18 cellular contexts compared by ENCODE assay signal in the genomic region with DNA sequence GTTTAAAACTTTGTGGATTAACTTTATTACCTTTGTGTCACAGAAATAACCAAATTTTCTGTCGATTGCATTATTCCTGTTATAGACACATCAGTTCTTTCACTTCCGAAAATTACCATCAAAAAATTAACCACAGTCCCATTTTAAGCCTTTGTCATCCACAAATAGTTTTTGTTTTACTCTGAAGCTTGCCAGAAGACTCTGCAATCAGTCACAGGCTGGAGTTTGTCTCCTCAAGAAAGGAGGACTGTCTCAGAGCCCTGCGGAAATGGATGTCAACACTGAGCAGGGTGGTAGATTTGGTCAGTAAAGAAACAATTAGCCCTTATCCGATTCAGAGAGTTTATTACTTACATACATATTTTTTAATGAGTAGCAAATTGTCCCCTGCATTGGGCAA. TPM values are rescaled to one million over a fixed set of nuclear protein-coding genes. Genes with fewer than 3 reads are reported as not detected.
DNase-seq lines count a peak whose midpoint lies in the region; ATAC-seq and TF ChIP-seq lines count a peak whose summit lies in the region.
"Had no signal": no experiment of that assay in that cellular context is flagged by ENCODE, and none has a peak within 500 bp of the region (broad histone marks: within the 10 kb centered on the region; RNA-seq: fewer than 3 reads in every experiment).

No MANE protein-coding gene starts in this region.

- ATAC-seq in GM18867 (IDR thresholded peaks at IDR 0.05; ENCODE audit: unreplicated experiment) (peak; percentile 75), HG02610 (IDR thresholded peaks at IDR 0.05; ENCODE audit: unreplicated experiment) (peak; percentile 72), HG03469 (IDR thresholded peaks at IDR 0.05; ENCODE audit: unreplicated experiment) (peak; percentile 74)
- ATAC-seq: natural killer cell treated with Interleukin-12 subunit alpha and Interleukin-12 subunit beta and Interleukin-15 and Interleukin-18, amount 100 ng/mL, for 72 hours had no signal

- TF ChIP-seq CTCF in fibroblast of pulmonary artery (IDR thresholded peaks at IDR 0.05; ENCODE audit: low read length, missing control alignments) = no peak

- in situ Hi-C loops in G401 (cut with HindIII; ENCODE audit: low sequenced_read_pairs) = no loop called here

- H3K4me3 ChIP-seq in fibroblast of pulmonary artery (replicated peaks; ENCODE audit: low read depth, low read length) = no peak overlapping the region
- H3K4me3 ChIP-seq: cardiac muscle cell, lung, right atrium auricular region had no signal

- DNase-seq in fibroblast of pulmonary artery (ENCODE audit: low read depth) = peak; percentile 43
- DNase-seq in UCSD-AML1 (lab: John Stamatoyannopoulos, UW; ENCODE audit: unreplicated experiment) = no peak
- DNase-seq in G401 (ENCODE audit: low spot score) = no peak
- DNase-seq in NCI-H2081 (lab: John Stamatoyannopoulos, UW) = no peak
- DNase-seq: activated B cell treated with CpG ODN at 0.5 μM for 24 hours; DMS153; effector memory CD4-positive, alpha-beta T cell; NCI-H2171; NK-92 treated with Interleukin-12 subunit alpha and Interleukin-12 subunit beta, amount 100 ng/mL, for 24 hours; stimulated activated CD4-positive, alpha-beta T cell treated with anti-CD3 and anti-CD28 coated beads, Interleukin-1b, Interleukin-23, amount 100 ng/mL, for 48 hours had no signal

RNA-seq across cellular contexts. Expression of gene TCEAL4, which starts 20.1 kb away (rescaled TPM):
- total RNA-seq in G401 (2014; rRNA removed; shearing (Covaris generic)) = 31.7 and 45.2 TPM in 2 replicates

RNA-seq across cellular contexts. Expression of gene TCEAL3, which starts 42.6 kb away (rescaled TPM):
- 2.6 TPM in 1 of 2 replicates, not detected in the other for total RNA-seq in G401 (2014; rRNA removed; shearing (Covaris generic))

RNA-seq across cellular contexts. Expression of gene RAB40A, which starts 45.9 kb away (rescaled TPM):
- not detected in 2 replicates for total RNA-seq in G401 (2014; rRNA removed; shearing (Covaris generic))
- total RNA-seq: HT-29 had no signal
